In genomic region chr20:50120935-50121693, GRCh38 we compare ENCODE assay signal across 8 cellular contexts. TPM values are rescaled to one million over a fixed set of nuclear protein-coding genes. Genes with fewer than 3 reads are reported as not detected.
A peak's percentile ranks its signal among the peaks of the same experiment; 100 is the strongest.
DNase-seq lines count a peak whose midpoint lies in the region; ATAC-seq, FAIRE-seq and TF ChIP-seq lines count a peak whose summit lies in the region.

No MANE protein-coding gene starts in this region.

- WGBS in liver: 22% methylated on average over 9 of the region's 9 CpGs

- H3K27me3 ChIP-seq in liver (ENCODE audit: control insufficient read depth in 4 of 4, insufficient read depth in 4 of 4, low read length in 3 of 4): no peaks in the 10 kb centered on the region

- POLR2A ChIA-PET in activated B cell treated with CpG ODN at 0.5 μM for 24 hours (lab: Charles Lee): interaction anchor here (1.1 to 1.5 kb wide), 4 partner anchors 33 to 58 kb away, joined by 3 to 10 read pairs (median 6); partner anchors contain the start of gene PEDS1

- peak overlapping the region; percentile 43 to 90 for H3K27ac ChIP-seq in liver (ENCODE audit: low read depth in 1 of 2, low read length in 2 of 2)

- H3K27ac Mint-ChIP-seq in activated B cell treated with CpG ODN at 0.5 μM for 24 hours (no peak overlapping the region), chondrocyte (ENCODE audit: unreplicated experiment) (no peak overlapping the region)

- H3K9me3 Mint-ChIP-seq in activated B cell treated with CpG ODN at 0.5 μM for 24 hours: no peaks in the 10 kb centered on the region
- H3K9me3 Mint-ChIP-seq in chondrocyte (ENCODE audit: low read depth): no peaks in the 10 kb centered on the region

- DNase-seq in AG08395 (ENCODE audit: low spot score): peak; percentile 71
- peak; percentile 44 for DNase-seq in GM20000 (ENCODE audit: low spot score)
- DNase-seq in NCI-H2227 treated with DMSO at 0.1 percent for 48 hours (lab: John Stamatoyannopoulos, UW): peak; percentile 19
- DNase-seq in activated B cell treated with CpG ODN at 0.5 μM for 24 hours: peak; percentile 30
- DNase-seq in chondrocyte (ENCODE audit: low spot score): peak; percentile 59
- peak in 2 of 3 experiments; percentile 44 to 49 for DNase-seq in stimulated activated CD4-positive, alpha-beta T cell treated with anti-CD3 and anti-CD28 coated beads, TNF-alpha, amount 100 ng/mL, for 4 hours (ENCODE audit: low read depth in 3 of 3)
- DNase-seq in GM19239 (ENCODE audit: insufficient read length, low spot score): no peak

- H3K4me3 ChIP-seq in liver (ENCODE audit: low read depth in 1 of 3, low read length in 3 of 3): no peak overlapping the region

- H3K36me3 Mint-ChIP-seq in activated B cell treated with CpG ODN at 0.5 μM for 24 hours (ENCODE audit: low read depth): peaks cover 28% of the 10 kb centered on the region
- peaks cover 23% of the 10 kb centered on the region for H3K36me3 Mint-ChIP-seq in chondrocyte (ENCODE audit: low read depth)

- peak; percentile 57 for TF ChIP-seq CTCF in GM20000 (IDR thresholded peaks at IDR 0.05; ENCODE audit: extremely low read depth, missing control alignments)
- TF ChIP-seq CTCF in activated B cell treated with CpG ODN at 0.5 μM for 24 hours (IDR thresholded peaks at IDR 0.05): no peak
- peak; percentile 84 for TF ChIP-seq CTCF in chondrocyte (IDR thresholded peaks at IDR 0.05)
- TF ChIP-seq CTCF in liver (IDR thresholded peaks at IDR 0.05; ENCODE audit: low read depth, low read length, missing input control): peak; percentile 97

- peaks cover 3% of the 10 kb centered on the region for H3K4me1 Mint-ChIP-seq in activated B cell treated with CpG ODN at 0.5 μM for 24 hours
- H3K4me1 Mint-ChIP-seq in chondrocyte (ENCODE audit: low read depth): peaks cover 8% of the 10 kb centered on the region

- peak; percentile 98 for TF ChIP-seq RAD21 in liver (IDR thresholded peaks at IDR 0.05)

- intact Hi-C loops in activated B cell treated with CpG ODN at 0.5 μM for 24 hours (cut with micrococcal nuclease): loop anchor here (1.0 to 5.0 kb wide), 4 partner anchors 14 to 341 kb away; no protein-coding TSS in a partner anchor

- no peak for FAIRE-seq in GM19239 (lab: Jason Lieb, UNC)

- CTCF ChIA-PET in activated B cell treated with CpG ODN at 0.5 μM for 24 hours (lab: Charles Lee): interaction anchor here (0.7 to 7.6 kb wide), 11 partner anchors 10 to 971 kb away, joined by 3 to 134 read pairs (median 4); partner anchors contain the start of gene PEDS1

- peak; percentile 77 for ATAC-seq in activated B cell treated with CpG ODN at 0.5 μM for 24 hours (ENCODE audit: low read depth)

- peaks cover 7 to 43% (median 27%) of the 10 kb centered on the region in 4 donors for H3K4me1 ChIP-seq in liver (ENCODE audit: control insufficient read depth in 4 of 4, insufficient read depth in 4 of 4, low read length in 3 of 4)

- peaks cover 0 to 3% (median 1%) of the 10 kb centered on the region in 4 donors for H3K36me3 ChIP-seq in liver (ENCODE audit: control insufficient read depth in 4 of 4, insufficient read depth in 3 of 4, low read depth in 1 of 4, low read length in 3 of 4)

- H3K9ac ChIP-seq in liver (ENCODE audit: low read depth in 1 of 2, low read length in 2 of 2): peak overlapping the region in 1 of 2 donors; percentile 55

- no peaks in the 10 kb centered on the region for H3K9me3 ChIP-seq in liver (ENCODE audit: control insufficient read depth in 4 of 4, low read length in 3 of 4)

- no peaks in the 10 kb centered on the region for H3K27me3 Mint-ChIP-seq in activated B cell treated with CpG ODN at 0.5 μM for 24 hours
- H3K27me3 Mint-ChIP-seq in chondrocyte (ENCODE audit: low read depth): no peaks in the 10 kb centered on the region

- H3K4me3 Mint-ChIP-seq in activated B cell treated with CpG ODN at 0.5 μM for 24 hours (no peak overlapping the region), chondrocyte (ENCODE audit: unreplicated experiment) (no peak overlapping the region)

TF ChIP-seq in liver, 16 proteins besides CTCF, POLR2A, EP300 and RAD21:
- TF ChIP-seq MAX (IDR thresholded peaks at IDR 0.05) (peak; percentile 33), EGR1 (IDR thresholded peaks at IDR 0.05; ENCODE audit: low read depth in 2 of 2) (no peak), NR2F2 (IDR thresholded peaks at IDR 0.05) (peak; percentile 48), FOXA2 (IDR thresholded peaks at IDR 0.05) (no peak), JUND (IDR thresholded peaks at IDR 0.05) (peak in 1 of 2 donors; percentile 13), RXRA (IDR thresholded peaks at IDR 0.05) (peak; percentile 88 to 92), ATF3 (IDR thresholded peaks at IDR 0.05) (peak; percentile 36), TAF1 (conservative IDR thresholded peaks at IDR 0.05) (no peak), GABPA (IDR thresholded peaks at IDR 0.05 in 1 of 2, conservative IDR thresholded peaks at IDR 0.05 in 1 of 2) (no peak), SP1 (IDR thresholded peaks at IDR 0.05) (peak; percentile 81), YY1 (IDR thresholded peaks at IDR 0.05) (peak; percentile 81), ZBTB33 (IDR thresholded peaks at IDR 0.05) (no peak), HNF4A (conservative IDR thresholded peaks at IDR 0.05) (peak; percentile 63 to 85), FOXA1 (IDR thresholded peaks at IDR 0.05) (peak; percentile 12)

RNA-seq across cellular contexts. Expression of gene UBE2V1, which starts 8.2 kb away (rescaled TPM):
- total RNA-seq in activated B cell treated with CpG ODN at 0.5 μM for 24 hours (147 and 166 TPM in 2 replicates), chondrocyte (79.8 to 100 TPM (median 82.0 TPM) in 3 replicates), liver (10 to 100 TPM; 27.9 to 29.7 TPM)
- 10 to 100 TPM; 38.8 to 53.0 TPM for polyA plus RNA-seq in liver

RNA-seq across cellular contexts. Expression of gene PEDS1, which starts 32.4 kb away (rescaled TPM):
- total RNA-seq in activated B cell treated with CpG ODN at 0.5 μM for 24 hours (9.8 and 9.9 TPM in 2 replicates), chondrocyte (36.8 to 42.3 TPM (median 41.4 TPM) in 3 replicates), liver (1 to 10 TPM; 4.8 to 6.5 TPM)
- 10 to 100 TPM; 10.7 to 19.3 TPM for polyA plus RNA-seq in liver
